9 cellular contexts compared by ENCODE assay signal in the genomic region with DNA sequence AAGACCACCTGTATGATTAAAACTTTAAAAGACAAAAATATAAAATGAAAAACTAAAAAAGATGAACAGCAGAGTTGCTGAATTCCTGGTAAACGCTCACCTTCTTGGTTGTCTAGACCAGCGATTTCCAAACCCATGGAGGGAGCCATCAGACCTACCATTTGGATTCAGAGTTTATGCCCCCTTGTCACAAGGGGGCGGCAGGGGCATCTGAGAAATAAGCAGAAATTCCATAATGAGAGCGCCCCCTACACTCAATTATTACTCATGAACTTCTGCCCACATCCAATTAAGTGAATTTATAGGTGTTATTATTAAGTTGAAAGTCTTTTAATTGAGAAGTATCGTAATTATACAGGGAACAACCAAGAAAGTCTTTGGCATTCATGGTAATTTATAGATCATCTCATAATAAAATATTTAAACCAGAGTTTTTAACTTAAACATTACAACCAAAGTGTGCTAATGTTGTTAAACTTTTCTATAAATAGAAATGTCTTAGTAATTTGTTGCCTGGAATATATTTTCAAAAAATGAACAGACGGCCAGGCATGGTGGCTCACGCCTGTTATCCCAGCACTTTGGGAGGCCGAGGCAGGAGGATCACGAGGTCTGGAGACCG. TPM values are rescaled to one million over a fixed set of nuclear protein-coding genes. Genes with fewer than 3 reads are reported as not detected.
A peak's percentile ranks its signal among the peaks of the same experiment; 100 is the strongest.
DNase-seq lines count a peak whose midpoint lies in the region; ATAC-seq and TF ChIP-seq lines count a peak whose summit lies in the region.
"Had no signal": no experiment of that assay in that cellular context is flagged by ENCODE, and none has a peak within 500 bp of the region (broad histone marks: within the 10 kb centered on the region; RNA-seq: fewer than 3 reads in every experiment).

No MANE protein-coding gene starts in this region.

- no peak for ATAC-seq in GM18505 (IDR thresholded peaks at IDR 0.05; ENCODE audit: unreplicated experiment)
- ATAC-seq: left colon had no signal

- H3K4me3 ChIP-seq in endodermal cell (ENCODE audit: low read length) = no peak overlapping the region

- peaks cover 5% of the 10 kb centered on the region for H3K4me1 Mint-ChIP-seq in activated CD4-positive, alpha-beta T cell treated with anti-CD3 and anti-CD28 coated beads, Interleukin-2, amount 10 ng/mL, durations not matched to agents 24 days and 14 days
- H3K4me1 Mint-ChIP-seq in endodermal cell (no peaks in the 10 kb centered on the region), neural crest cell (no peaks in the 10 kb centered on the region)

- no peak for TF ChIP-seq POLR2A in GM18505 (IDR thresholded peaks at IDR 0.05; ENCODE audit: borderline replicate concordance, extremely low read depth, insufficient read depth, insufficient read length)

- H3K36me3 Mint-ChIP-seq in activated CD4-positive, alpha-beta T cell treated with anti-CD3 and anti-CD28 coated beads, Interleukin-2, amount 10 ng/mL, durations not matched to agents 24 days and 14 days (ENCODE audit: low read depth) = no peaks in the 10 kb centered on the region
- H3K36me3 Mint-ChIP-seq in endodermal cell (ENCODE audit: low read depth) = no peaks in the 10 kb centered on the region
- H3K36me3 Mint-ChIP-seq in neural crest cell (ENCODE audit: low read depth) = peaks cover 2% of the 10 kb centered on the region

- 74% methylated on average over 6 to 9 of the region's 10 CpGs for WGBS in endodermal cell (ENCODE audit: insufficient coverage in 1 of 2, insufficient read length in 1 of 2), 2 experiments

- H3K9ac ChIP-seq in endodermal cell (ENCODE audit: extremely low read depth, low read length, poor library complexity, severe bottlenecking) = no peak overlapping the region

- peaks cover 33% of the 10 kb centered on the region for H3K27me3 Mint-ChIP-seq in activated CD4-positive, alpha-beta T cell treated with anti-CD3 and anti-CD28 coated beads, Interleukin-2, amount 10 ng/mL, durations not matched to agents 24 days and 14 days
- H3K27me3 Mint-ChIP-seq in endodermal cell (ENCODE audit: insufficient read depth) (no peaks in the 10 kb centered on the region), neural crest cell (ENCODE audit: low read depth) (peaks cover 12% of the 10 kb centered on the region)

- peak; percentile 18 for DNase-seq in NK-92 treated with Interleukin-12 subunit alpha and Interleukin-12 subunit beta, amount 100 ng/mL, for 24 hours (lab: John Stamatoyannopoulos, UW)
- DNase-seq in NK-92 (lab: John Stamatoyannopoulos, UW; ENCODE audit: unreplicated experiment) (no peak), NCI-H2171 (lab: John Stamatoyannopoulos, UW) (peak; percentile 27), endodermal cell (peak; percentile 86), neural crest cell (ENCODE audit: low read depth, low spot score) (peak; percentile 15), NCI-H2227 (lab: John Stamatoyannopoulos, UW; ENCODE audit: unreplicated experiment) (no peak)
- DNase-seq in activated CD4-positive, alpha-beta T cell treated with anti-CD3 and anti-CD28 coated beads, Interleukin-2, amount 10 ng/mL, durations not matched to agents 24 days and 14 days = peak; percentile 82

- no peak overlapping the region for H3K27ac Mint-ChIP-seq in activated CD4-positive, alpha-beta T cell treated with anti-CD3 and anti-CD28 coated beads, Interleukin-2, amount 10 ng/mL, durations not matched to agents 24 days and 14 days
- H3K27ac Mint-ChIP-seq in endodermal cell (no peak overlapping the region), neural crest cell (ENCODE audit: unreplicated experiment) (no peak overlapping the region)

- H3K36me3 ChIP-seq in endodermal cell (ENCODE audit: control insufficient read depth, insufficient read depth, low read length) = no peaks in the 10 kb centered on the region

- peak; percentile 94 for TF ChIP-seq CTCF in endodermal cell (conservative IDR thresholded peaks at IDR 0.05)
- peak; percentile 58 for TF ChIP-seq CTCF in neural crest cell (conservative IDR thresholded peaks at IDR 0.05)

- peaks cover 4% of the 10 kb centered on the region for H3K9me3 ChIP-seq in endodermal cell (ENCODE audit: control insufficient read depth, low read length)

- H3K27me3 ChIP-seq in endodermal cell (ENCODE audit: control insufficient read depth, insufficient read depth, low read length, poor library complexity, severe bottlenecking) = no peaks in the 10 kb centered on the region

- intact Hi-C loops in activated CD4-positive, alpha-beta T cell treated with anti-CD3 and anti-CD28 coated beads, Interleukin-2, amount 10 ng/mL, durations not matched to agents 24 days and 14 days (cut with micrococcal nuclease) = loop anchor here (1.0 to 10.0 kb wide), 2 partner anchors 211 to 405 kb away; a partner anchor contains a TSS

- no peak overlapping the region for H3K27ac ChIP-seq in endodermal cell (ENCODE audit: low read depth, low read length)

- H3K4me3 Mint-ChIP-seq in activated CD4-positive, alpha-beta T cell treated with anti-CD3 and anti-CD28 coated beads, Interleukin-2, amount 10 ng/mL, durations not matched to agents 24 days and 14 days = no peak overlapping the region
- H3K4me3 Mint-ChIP-seq in endodermal cell (no peak overlapping the region), neural crest cell (no peak overlapping the region)

- no peaks in the 10 kb centered on the region for H3K4me1 ChIP-seq in endodermal cell (ENCODE audit: control insufficient read depth, insufficient read depth, low read length)

- no peaks in the 10 kb centered on the region for H3K9me3 Mint-ChIP-seq in activated CD4-positive, alpha-beta T cell treated with anti-CD3 and anti-CD28 coated beads, Interleukin-2, amount 10 ng/mL, durations not matched to agents 24 days and 14 days
- peaks cover 4% of the 10 kb centered on the region for H3K9me3 Mint-ChIP-seq in endodermal cell
- H3K9me3 Mint-ChIP-seq in neural crest cell = peaks cover 6% of the 10 kb centered on the region

RNA-seq across cellular contexts. Expression of a gene that starts 35.2 kb away (rescaled TPM):
- total RNA-seq in activated CD4-positive, alpha-beta T cell treated with anti-CD3 and anti-CD28 coated beads, Interleukin-2, amount 10 ng/mL, durations not matched to agents 24 days and 14 days = 0.09 and 0.24 TPM in 2 replicates
- total RNA-seq in endodermal cell (not detected), neural crest cell (1.5 and 2.0 TPM in 2 replicates)
- polyA plus RNA-seq in endodermal cell (2013, experiment 1 of 2) = 0.61 TPM
- 0.37 TPM for polyA plus RNA-seq in endodermal cell (2013, experiment 2 of 2)
- total RNA-seq: left colon had no signal

Comparison
In these comparisons a context has a peak if more than half of its experiments do, and no peak if none do; other contexts are left out.
1. DNase-seq: peak in NK-92 treated with Interleukin-12 subunit alpha and Interleukin-12 subunit beta, amount 100 ng/mL, for 24 hours (single experiment), NCI-H2171 (single experiment), activated CD4-positive, alpha-beta T cell treated with anti-CD3 and anti-CD28 coated beads, Interleukin-2, amount 10 ng/mL, durations not matched to agents 24 days and 14 days (single experiment), endodermal cell (single experiment) and neural crest cell (single experiment); none in NK-92 (single experiment) and NCI-H2227 (single experiment).